In the genomic region with DNA sequence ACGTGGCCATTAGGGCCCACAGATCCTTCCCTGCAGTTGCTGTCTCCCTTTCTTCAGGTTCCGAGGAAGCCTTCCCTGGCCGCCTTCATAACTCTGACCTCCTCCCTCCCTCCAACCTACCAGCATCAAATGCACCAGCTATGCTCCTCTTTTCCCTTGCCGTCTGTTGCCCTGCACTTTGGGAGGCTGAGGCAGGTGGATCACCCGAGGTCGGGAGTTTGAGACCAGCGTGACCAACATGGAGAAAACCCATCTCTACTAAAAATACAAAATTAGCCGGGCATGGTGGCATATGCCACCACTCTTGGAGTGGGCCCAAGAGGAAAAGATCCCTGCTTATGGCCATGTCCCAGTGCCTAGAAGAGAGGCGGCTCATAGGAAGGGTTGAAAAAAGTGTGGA, we compare ENCODE assay signal across 26 cellular contexts.
"Had no signal": no experiment of that assay in that cellular context is flagged by ENCODE, and none has a peak within 500 bp of the region (broad histone marks: within the 10 kb centered on the region; RNA-seq: fewer than 3 reads in every experiment).

No MANE protein-coding gene starts in this region.

- H3K4me1 ChIP-seq: breast epithelium, left lung, lower lobe of right lung, pancreas, uterus had no signal

- DNase-seq: activated CD4-positive, alpha-beta T cell treated with anti-CD3 and anti-CD28 coated beads for 1 hour; activated CD4-positive, alpha-beta T cell treated with anti-CD3 and anti-CD28 coated beads, Interleukin-2, amount 10 ng/mL, durations not matched to agents 7 days and 5 days; activated CD8-positive, alpha-beta T cell treated with anti-CD3 and anti-CD28 coated beads for 36 hours; activated effector memory CD4-positive, alpha-beta T cell treated with Interleukin-2 at 50 U/mL for 16 hours; activated naive CD4-positive, alpha-beta T cell treated with Interleukin-2 at 50 U/mL for 16 hours; activated T-cell treated with anti-CD3 and anti-CD28 coated beads for 4 hours; activated T-cell treated with anti-CD3 and anti-CD28 coated beads, Interleukin-2, amount 50 U/mL, for 72 hours; amniotic stem cell; central memory CD4-positive, alpha-beta T cell; foreskin fibroblast; heart left ventricle; hypothalamus; kidney glomerular epithelial cell; left lung; lower lobe of right lung; mesendoderm; stimulated activated naive CD8-positive, alpha-beta T cell treated with anti-CD3 and anti-CD28 coated beads, Interleukin-15, amount 100 ng/mL, for 72 hours; substantia nigra; SW 1271; T1000 had no signal

- H3K4me1 Mint-ChIP-seq: activated CD4-positive, alpha-beta T cell treated with anti-CD3 and anti-CD28 coated beads, Interleukin-2, amount 10 ng/mL, durations not matched to agents 7 days and 5 days had no signal

- H3K27me3 Mint-ChIP-seq: activated CD4-positive, alpha-beta T cell treated with anti-CD3 and anti-CD28 coated beads, Interleukin-2, amount 10 ng/mL, durations not matched to agents 7 days and 5 days; activated CD8-positive, alpha-beta T cell treated with anti-CD3 and anti-CD28 coated beads for 36 hours; stimulated activated naive CD8-positive, alpha-beta T cell treated with anti-CD3 and anti-CD28 coated beads, Interleukin-15, amount 100 ng/mL, for 72 hours; type B pancreatic cell had no signal

- H3K36me3 ChIP-seq: uterus had no signal

- H3K4me3 Mint-ChIP-seq: activated CD4-positive, alpha-beta T cell treated with anti-CD3 and anti-CD28 coated beads, Interleukin-2, amount 10 ng/mL, durations not matched to agents 7 days and 5 days; activated CD8-positive, alpha-beta T cell treated with anti-CD3 and anti-CD28 coated beads for 36 hours; activated T-cell treated with anti-CD3 and anti-CD28 coated beads, Interleukin-2, amount 50 U/mL, for 72 hours; nephron; stimulated activated naive CD8-positive, alpha-beta T cell treated with anti-CD3 and anti-CD28 coated beads, Interleukin-15, amount 100 ng/mL, for 72 hours; T-helper 1 cell treated with Interleukin-12 subunit alpha and Interleukin-12 subunit beta and Interleukin-4 antibody, amounts not matched to agents 30 μg/mL and 1 μg/mL, for 36 hours; type B pancreatic cell had no signal

- H3K27ac ChIP-seq: breast epithelium, heart left ventricle, left lung, lower lobe of right lung, pancreas, uterus had no signal

- H3K9me3 ChIP-seq: breast epithelium, heart left ventricle, left lung, lower lobe of right lung, pancreas, uterus had no signal

- H3K27ac Mint-ChIP-seq: activated CD4-positive, alpha-beta T cell treated with anti-CD3 and anti-CD28 coated beads, Interleukin-2, amount 10 ng/mL, durations not matched to agents 7 days and 5 days; activated CD8-positive, alpha-beta T cell treated with anti-CD3 and anti-CD28 coated beads for 36 hours; nephron; stimulated activated naive CD8-positive, alpha-beta T cell treated with anti-CD3 and anti-CD28 coated beads, Interleukin-15, amount 100 ng/mL, for 72 hours; T-helper 1 cell treated with Interleukin-12 subunit alpha and Interleukin-12 subunit beta and Interleukin-4 antibody, amounts not matched to agents 30 μg/mL and 1 μg/mL, for 36 hours; type B pancreatic cell had no signal

- H3K9me3 Mint-ChIP-seq: activated CD4-positive, alpha-beta T cell treated with anti-CD3 and anti-CD28 coated beads, Interleukin-2, amount 10 ng/mL, durations not matched to agents 7 days and 5 days; activated CD8-positive, alpha-beta T cell treated with anti-CD3 and anti-CD28 coated beads for 36 hours; activated T-cell treated with anti-CD3 and anti-CD28 coated beads, Interleukin-2, amount 50 U/mL, for 72 hours; nephron; stimulated activated naive CD8-positive, alpha-beta T cell treated with anti-CD3 and anti-CD28 coated beads, Interleukin-15, amount 100 ng/mL, for 72 hours; T-helper 1 cell treated with Interleukin-12 subunit alpha and Interleukin-12 subunit beta and Interleukin-4 antibody, amounts not matched to agents 30 μg/mL and 1 μg/mL, for 36 hours; type B pancreatic cell had no signal

- H3K27me3 ChIP-seq: breast epithelium, heart left ventricle, left lung, pancreas, uterus had no signal

- ATAC-seq: activated CD8-positive, alpha-beta T cell treated with anti-CD3 and anti-CD28 coated beads for 36 hours; activated T-cell treated with anti-CD3 and anti-CD28 coated beads, Interleukin-2, amount 50 U/mL, for 72 hours; left lung; pancreas had no signal

- H3K4me3 ChIP-seq: breast epithelium, heart left ventricle, left lung, lower lobe of right lung, pancreas, uterus had no signal
